In the genomic region with DNA sequence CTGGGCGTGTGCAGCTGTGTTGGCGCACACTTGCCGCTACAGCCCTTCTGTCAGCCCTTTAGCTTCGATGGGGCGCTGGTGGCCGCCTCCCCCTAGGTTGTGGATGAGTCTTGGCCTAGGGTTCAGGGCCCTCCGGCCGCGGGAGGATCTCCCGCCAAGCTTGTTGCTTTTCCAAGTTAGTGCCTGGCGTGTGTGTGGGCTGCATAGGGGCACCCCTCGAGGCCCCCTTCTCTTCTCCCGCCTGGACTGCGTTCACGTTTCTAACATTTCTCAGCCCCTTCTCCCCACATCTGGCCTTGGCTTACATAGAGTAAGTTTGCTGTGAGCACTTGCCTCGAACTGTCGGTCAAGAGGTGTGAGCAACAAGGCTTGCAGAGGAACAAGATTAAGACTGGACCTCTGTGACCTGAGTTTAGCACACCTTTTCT, we compare ENCODE assay signal across 8 cellular contexts. TPM values are rescaled to one million over a fixed set of nuclear protein-coding genes. Genes with fewer than 3 reads are reported as not detected.
DNase-seq lines count a peak whose midpoint lies in the region; ATAC-seq, FAIRE-seq and TF ChIP-seq lines count a peak whose summit lies in the region.

No MANE protein-coding gene starts in this region.

- peaks cover 7% of the 10 kb centered on the region for H4K20me1 ChIP-seq in astrocyte (ENCODE audit: insufficient read depth, low read length)

- TF ChIP-seq POLR2A in lower leg skin (IDR thresholded peaks at IDR 0.05), result no peak
- no peak for TF ChIP-seq POLR2A in tibial nerve (IDR thresholded peaks at IDR 0.05)

- H3K9me3 ChIP-seq in astrocyte (ENCODE audit: insufficient read depth, low read depth, low read length) (no peaks in the 10 kb centered on the region), tibial nerve (no peaks in the 10 kb centered on the region)

- H3K27ac Mint-ChIP-seq in activated CD4-positive, alpha-beta T cell treated with anti-CD3 and anti-CD28 coated beads, Interleukin-2, amount 10 ng/mL, durations not matched to agents 7 days and 5 days, result peak overlapping the region; percentile 94
- no peak overlapping the region for H3K27ac Mint-ChIP-seq in astrocyte (ENCODE audit: unreplicated experiment)

- H3K27me3 Mint-ChIP-seq in activated CD4-positive, alpha-beta T cell treated with anti-CD3 and anti-CD28 coated beads, Interleukin-2, amount 10 ng/mL, durations not matched to agents 7 days and 5 days, result no peaks in the 10 kb centered on the region
- no peaks in the 10 kb centered on the region for H3K27me3 Mint-ChIP-seq in astrocyte (ENCODE audit: low read depth, unreplicated experiment)

- peak overlapping the region; percentile 89 for H3K4me3 Mint-ChIP-seq in activated CD4-positive, alpha-beta T cell treated with anti-CD3 and anti-CD28 coated beads, Interleukin-2, amount 10 ng/mL, durations not matched to agents 7 days and 5 days
- peak overlapping the region; percentile 88 for H3K4me3 Mint-ChIP-seq in astrocyte (ENCODE audit: unreplicated experiment)

- no peak for DNase-seq in activated CD4-positive, alpha-beta T cell treated with anti-CD3 and anti-CD28 coated beads, Interleukin-2, amount 10 ng/mL, durations not matched to agents 7 days and 5 days
- no peak for DNase-seq in activated CD4-positive, alpha-beta T cell treated with anti-CD3 and anti-CD28 coated beads, Interleukin-2, amount 50 U/mL, for 1 hour
- DNase-seq in astrocyte (ENCODE audit: low read depth) (no peak), lower leg skin (ENCODE audit: low spot score in 2 of 2) (no peak), tibial nerve (ENCODE audit: low spot score in 2 of 2) (no peak), GM03348 (ENCODE audit: low spot score) (no peak)

- no peak for TF ChIP-seq EP300 in tibial nerve (IDR thresholded peaks at IDR 0.05)

- H3K36me3 ChIP-seq in astrocyte (ENCODE audit: insufficient read depth, low read length) (no peaks in the 10 kb centered on the region), tibial nerve (no peaks in the 10 kb centered on the region)

- peak overlapping the region; percentile 71 for H3K27ac ChIP-seq in astrocyte (ENCODE audit: low read depth, low read length)
- H3K27ac ChIP-seq in tibial nerve, result peak overlapping the region; percentile 83 to 97 (median 88)

- POLR2A ChIA-PET in activated CD4-positive, alpha-beta T cell treated with anti-CD3 and anti-CD28 coated beads, Interleukin-2, amount 10 ng/mL, durations not matched to agents 7 days and 5 days (lab: Charles Lee), result no interaction called here

- peaks cover 28% of the 10 kb centered on the region for H3K79me2 ChIP-seq in astrocyte (ENCODE audit: insufficient read depth, low read length)

- CTCF ChIA-PET in activated CD4-positive, alpha-beta T cell treated with anti-CD3 and anti-CD28 coated beads, Interleukin-2, amount 10 ng/mL, durations not matched to agents 7 days and 5 days (lab: Charles Lee), result no interaction called here

- peaks cover 48% of the 10 kb centered on the region for H3K4me1 Mint-ChIP-seq in activated CD4-positive, alpha-beta T cell treated with anti-CD3 and anti-CD28 coated beads, Interleukin-2, amount 10 ng/mL, durations not matched to agents 7 days and 5 days
- no peaks in the 10 kb centered on the region for H3K4me1 Mint-ChIP-seq in astrocyte (ENCODE audit: low read depth, unreplicated experiment)

- H2AFZ ChIP-seq in astrocyte (ENCODE audit: low read depth, low read length), result peak overlapping the region; percentile 84

- WGBS in lower leg skin, 2 donors, result 7 to 16% methylated on average over 6 to 17 of the region's 17 CpGs
- 4 to 10% methylated on average over 17 of the region's 17 CpGs for WGBS in tibial nerve, 2 donors

- TF ChIP-seq CTCF in astrocyte (IDR thresholded peaks at IDR 0.05; ENCODE audit: insufficient read depth, low read depth, low read length), result no peak
- no peak for TF ChIP-seq CTCF in lower leg skin (IDR thresholded peaks at IDR 0.05)
- TF ChIP-seq CTCF in tibial nerve (IDR thresholded peaks at IDR 0.05), result no peak

- intact Hi-C loops in lower leg skin (cut with DNase I; ENCODE audit: low total_unique reads), result no loop called here

- H3K4me2 ChIP-seq in astrocyte (ENCODE audit: low read length), result peak overlapping the region; percentile 92

- peak overlapping the region; percentile 76 for H3K4me3 ChIP-seq in astrocyte (ENCODE audit: insufficient read depth, low read depth, low read length)
- peak overlapping the region; percentile 67 for H3K4me3 ChIP-seq in lower leg skin (ENCODE audit: low read depth, poor library complexity, severe bottlenecking)
- H3K4me3 ChIP-seq in tibial nerve, result peak overlapping the region; percentile 62 to 90 (median 78)

- H3K36me3 Mint-ChIP-seq in activated CD4-positive, alpha-beta T cell treated with anti-CD3 and anti-CD28 coated beads, Interleukin-2, amount 10 ng/mL, durations not matched to agents 7 days and 5 days (ENCODE audit: low read depth), result peaks cover 23% of the 10 kb centered on the region
- no peaks in the 10 kb centered on the region for H3K36me3 Mint-ChIP-seq in astrocyte (ENCODE audit: low read depth, unreplicated experiment)

- H3K27me3 ChIP-seq in astrocyte (ENCODE audit: insufficient read depth, low read length) (no peaks in the 10 kb centered on the region), tibial nerve (no peaks in the 10 kb centered on the region)

- no peak for FAIRE-seq in astrocyte (lab: Jason Lieb, UNC)

- peaks cover 2% of the 10 kb centered on the region for H3K9me3 Mint-ChIP-seq in activated CD4-positive, alpha-beta T cell treated with anti-CD3 and anti-CD28 coated beads, Interleukin-2, amount 10 ng/mL, durations not matched to agents 7 days and 5 days
- no peaks in the 10 kb centered on the region for H3K9me3 Mint-ChIP-seq in astrocyte (ENCODE audit: unreplicated experiment)

- peak overlapping the region; percentile 85 for H3K9ac ChIP-seq in astrocyte (ENCODE audit: low read length)

- ATAC-seq in HG03342 (IDR thresholded peaks at IDR 0.05; ENCODE audit: unreplicated experiment) (no peak), GM21576 (IDR thresholded peaks at IDR 0.05; ENCODE audit: unreplicated experiment) (no peak)

- H3K4me1 ChIP-seq in astrocyte (ENCODE audit: insufficient read depth, low read length), result peaks cover 17% of the 10 kb centered on the region
- H3K4me1 ChIP-seq in tibial nerve, result peaks cover 0 to 32% (median 7%) of the 10 kb centered on the region in 4 donors

RNA-seq across cellular contexts. Expression of gene OXCT1, which starts 0.4 kb away (rescaled TPM):
- 10 to 100 TPM; 58.7 to 59.9 TPM for total RNA-seq in activated CD4-positive, alpha-beta T cell treated with anti-CD3 and anti-CD28 coated beads, Interleukin-2, amount 10 ng/mL, durations not matched to agents 7 days and 5 days
- total RNA-seq in astrocyte (24.9 and 25.7 TPM in 2 replicates), lower leg skin (10 to 100 TPM; 19.0 to 28.8 (median 20.9) TPM), tibial nerve (10 to 100 TPM; 20.4 to 41.2 (median 26.0) TPM)

RNA-seq across cellular contexts. Expression of gene RIMOC1, which starts 33.5 kb away (rescaled TPM):
- total RNA-seq in activated CD4-positive, alpha-beta T cell treated with anti-CD3 and anti-CD28 coated beads, Interleukin-2, amount 10 ng/mL, durations not matched to agents 7 days and 5 days, result 10 to 100 TPM; 24.3 to 25.3 TPM
- total RNA-seq in astrocyte (31.8 and 36.3 TPM in 2 replicates), lower leg skin (10 to 100 TPM; 14.1 to 19.1 (median 15.0) TPM), tibial nerve (10 to 100 TPM; 12.3 to 23.4 (median 18.0) TPM)

RNA-seq across cellular contexts. Expression of gene FBXO4, which starts 54.4 kb away (rescaled TPM):
- 10 to 100 TPM; 13.9 to 14.8 TPM for total RNA-seq in activated CD4-positive, alpha-beta T cell treated with anti-CD3 and anti-CD28 coated beads, Interleukin-2, amount 10 ng/mL, durations not matched to agents 7 days and 5 days
- total RNA-seq in astrocyte, result 2.0 and 2.5 TPM in 2 replicates
- total RNA-seq in lower leg skin, result 10 to 100 TPM in 1 of 4 donors, 1 to 10 TPM in 3; 6.6 to 11.3 (median 8.8) TPM
- total RNA-seq in tibial nerve, result 10 to 100 TPM; 17.0 to 23.5 (median 20.2) TPM
